In the genomic region with DNA sequence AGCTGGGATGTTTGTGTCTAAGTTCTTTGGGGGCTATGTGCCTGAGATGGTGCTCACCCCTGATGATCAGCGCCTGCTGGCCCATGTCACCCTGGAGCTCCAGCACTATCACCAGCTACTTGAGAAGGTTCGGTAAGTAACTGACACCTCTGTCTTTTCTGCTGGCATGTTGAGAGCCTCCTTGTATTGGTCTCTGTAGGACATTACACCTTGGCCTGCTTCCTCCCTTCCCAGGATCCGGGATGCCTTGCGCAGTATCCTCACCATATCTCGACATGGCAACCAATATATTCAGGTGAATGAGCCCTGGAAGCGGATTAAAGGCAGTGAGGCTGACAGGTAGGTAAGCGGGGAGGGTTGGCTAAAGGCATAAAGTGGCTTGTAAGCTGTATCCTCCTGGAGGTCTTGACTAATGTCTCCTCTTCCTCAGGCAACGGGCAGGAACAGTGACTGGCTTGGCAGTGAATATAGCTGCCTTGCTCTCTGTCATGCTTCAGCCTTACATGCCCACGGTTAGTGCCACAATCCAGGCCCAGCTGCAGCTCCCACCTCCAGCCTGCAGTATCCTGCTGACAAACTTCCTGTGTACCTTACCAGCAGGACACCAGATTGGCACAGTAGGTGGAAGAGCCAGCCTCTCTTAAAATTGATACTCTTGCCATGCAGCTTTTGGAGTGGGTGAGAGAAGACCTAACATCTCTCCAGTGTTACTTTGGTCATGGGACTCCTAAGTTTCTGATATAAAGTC, we compare ENCODE assay signal across 20 cellular contexts. TPM values are rescaled to one million over a fixed set of nuclear protein-coding genes. Genes with fewer than 3 reads are reported as not detected.
A peak's percentile ranks its signal among the peaks of the same experiment; 100 is the strongest.
DNase-seq lines count a peak whose midpoint lies in the region; ATAC-seq and TF ChIP-seq lines count a peak whose summit lies in the region.
"Had no signal": no experiment of that assay in that cellular context is flagged by ENCODE, and none has a peak within 500 bp of the region (broad histone marks: within the 10 kb centered on the region; RNA-seq: fewer than 3 reads in every experiment).

No MANE protein-coding gene starts in this region.

- H3K9me3 ChIP-seq in left ventricle myocardium inferior (replicated peaks) (no peaks in the 10 kb centered on the region), subcutaneous abdominal adipose tissue (ENCODE audit: control insufficient read depth in 5 of 5, low read length in 5 of 5) (no peaks in the 10 kb centered on the region), OCI-LY7 (ENCODE audit: low read length) (no peaks in the 10 kb centered on the region)
- H3K9me3 ChIP-seq: BE2C, esophagus squamous epithelium, upper lobe of left lung had no signal

- H3K36me3 ChIP-seq in left ventricle myocardium inferior (peaks cover 80% of the 10 kb centered on the region), subcutaneous abdominal adipose tissue (ENCODE audit: control insufficient read depth in 5 of 5, insufficient read depth in 5 of 5, low read length in 5 of 5) (peaks cover 19 to 78% (median 66%) of the 10 kb centered on the region in 5 donors), OCI-LY7 (ENCODE audit: insufficient read depth, low read length) (peaks cover 96% of the 10 kb centered on the region)

- TF ChIP-seq CTCF in left ventricle myocardium inferior (IDR thresholded peaks at IDR 0.05; ENCODE audit: borderline replicate concordance) (no peak), OCI-LY7 (conservative IDR thresholded peaks at IDR 0.05; ENCODE audit: low read length) (no peak)

- no peak overlapping the region for H3K4me2 ChIP-seq in OCI-LY7 (ENCODE audit: low read length)

- ATAC-seq in HG03108 (IDR thresholded peaks at IDR 0.05; ENCODE audit: unreplicated experiment) (no peak), GM21737 (IDR thresholded peaks at IDR 0.05; ENCODE audit: unreplicated experiment) (no peak)
- ATAC-seq: right cardiac atrium, Right ventricle myocardium inferior had no signal

- intact Hi-C loops in left ventricle myocardium inferior (cut with micrococcal nuclease) (no loop called here), cardiac septum (cut with DNase I) (no loop called here), OCI-LY7 (cut with micrococcal nuclease; ENCODE audit: unreplicated experiment) (no loop called here)

- H3K27me3 ChIP-seq in left ventricle myocardium inferior (ENCODE audit: low read depth) (no peaks in the 10 kb centered on the region), subcutaneous abdominal adipose tissue (ENCODE audit: control insufficient read depth in 5 of 5, insufficient read depth in 4 of 5, low read length in 5 of 5) (no peaks in the 10 kb centered on the region)
- H3K27me3 ChIP-seq: BE2C, esophagus squamous epithelium, upper lobe of left lung had no signal

- H3K27ac ChIP-seq in left ventricle myocardium inferior (replicated peaks) (peak overlapping the region; percentile 20), cingulate gyrus (ENCODE audit: low read depth, low read length) (peak overlapping the region; percentile 12), subcutaneous abdominal adipose tissue (ENCODE audit: low read depth, low read length) (peak overlapping the region; percentile 4), OCI-LY7 (ENCODE audit: low read depth, low read length, poor library complexity, severe bottlenecking) (no peak overlapping the region)
- H3K27ac ChIP-seq: upper lobe of left lung had no signal

- DNase-seq in left ventricle myocardium inferior (no peak), cardiac septum (ENCODE audit: low spot score) (no peak), NCI-H345 (lab: John Stamatoyannopoulos, UW) (peak; percentile 80), OCI-LY7 (ENCODE audit: low spot score) (no peak)
- DNase-seq: activated CD8-positive, alpha-beta memory T cell treated with anti-CD3 and anti-CD28 coated beads for 24 hours; activated naive CD4-positive, alpha-beta T cell treated with anti-CD3 and anti-CD28 coated beads, Interleukin-2, amount 10 ng/mL, durations not matched to agents 7 days and 5 days; BE2C; esophagus squamous epithelium; naive B cell; NCI-H1092 treated with DMSO at 0.1 percent for 48 hours; NCI-H748 treated with DMSO at 0.1 percent for 48 hours; stimulated activated CD4-positive, alpha-beta T cell treated with anti-CD3 and anti-CD28 coated beads, Interleukin-2, amount 100 ng/mL, for 48 hours; T-helper 9 cell; upper lobe of left lung had no signal

- H3K79me2 ChIP-seq in OCI-LY7 (ENCODE audit: insufficient read depth, low read depth, low read length): peaks cover 20% of the 10 kb centered on the region

- H3K4me3 ChIP-seq in left ventricle myocardium inferior (no peak overlapping the region), subcutaneous abdominal adipose tissue (ENCODE audit: low read depth in 1 of 5, low read length in 5 of 5) (no peak overlapping the region), OCI-LY7 (ENCODE audit: low read depth, low read length, poor library complexity, severe bottlenecking) (no peak overlapping the region)
- H3K4me3 ChIP-seq: esophagus squamous epithelium, upper lobe of left lung had no signal

- H3K4me1 ChIP-seq in left ventricle myocardium inferior: peaks cover 44% of the 10 kb centered on the region
- peaks cover 10 to 32% (median 30%) of the 10 kb centered on the region in 5 donors for H3K4me1 ChIP-seq in subcutaneous abdominal adipose tissue (ENCODE audit: control insufficient read depth in 5 of 5, insufficient read depth in 5 of 5, low read length in 5 of 5)
- H3K4me1 ChIP-seq in OCI-LY7 (ENCODE audit: insufficient read depth, low read length, poor library complexity, severe bottlenecking): peaks cover 15% of the 10 kb centered on the region

- no TSS peak for BruUV-seq in OCI-LY7 (replicated peaks; lab: Mats Ljungman, UMichigan)

- POLR2A ChIA-PET in OCI-LY7 (lab: Charles Lee): interaction anchor here (0.6 to 1.8 kb wide), 3 partner anchors 10 to 288 kb away, joined by 5 to 11 read pairs (median 6); no protein-coding TSS in a partner anchor

- H3K9me2 ChIP-seq in OCI-LY7 (ENCODE audit: insufficient read depth, low read length): no peaks in the 10 kb centered on the region

- CTCF ChIA-PET in OCI-LY7 (lab: Charles Lee; ENCODE audit: unreplicated experiment): no interaction called here

- peaks cover 10% of the 10 kb centered on the region for H4K20me1 ChIP-seq in OCI-LY7 (ENCODE audit: insufficient read depth, low read length)

- no peak overlapping the region for H2AFZ ChIP-seq in OCI-LY7 (ENCODE audit: low read length)

- no peak overlapping the region for H3K9ac ChIP-seq in subcutaneous abdominal adipose tissue (ENCODE audit: low read length in 5 of 5)

RNA-seq across cellular contexts. Expression of gene DDIT3, which starts 5.4 kb away (rescaled TPM):
- 20.4 TPM for total RNA-seq in left ventricle myocardium inferior
- 24.0 TPM for total RNA-seq in cardiac septum
- 42.7 and 43.7 TPM in 2 replicates for total RNA-seq in OCI-LY7 (2014; rRNA removed; shearing (Covaris generic))
- total RNA-seq in OCI-LY7 (2022): 32.3 and 34.5 TPM in 2 replicates

RNA-seq across cellular contexts. Expression of gene MBD6, which starts 7.7 kb away (rescaled TPM):
- total RNA-seq in left ventricle myocardium inferior: 33.1 TPM
- 39.9 TPM for total RNA-seq in cardiac septum
- 21.8 and 23.9 TPM in 2 replicates for total RNA-seq in OCI-LY7 (2014; rRNA removed; shearing (Covaris generic))
- 110 and 112 TPM in 2 replicates for total RNA-seq in OCI-LY7 (2022)

RNA-seq across cellular contexts. Expression of gene MARS1, which starts 27.0 kb away (rescaled TPM):
- total RNA-seq in left ventricle myocardium inferior: 73.1 TPM
- total RNA-seq in cardiac septum: 89.2 TPM
- total RNA-seq in OCI-LY7 (2014; rRNA removed; shearing (Covaris generic)): 262 and 272 TPM in 2 replicates
- total RNA-seq in OCI-LY7 (2022): 461 and 465 TPM in 2 replicates

RNA-seq across cellular contexts. Expression of gene DCTN2, which starts 32.1 kb away (rescaled TPM):
- total RNA-seq in left ventricle myocardium inferior: 87.8 TPM
- total RNA-seq in cardiac septum: 100 TPM
- total RNA-seq in OCI-LY7 (2014; rRNA removed; shearing (Covaris generic)): 61.8 and 68.4 TPM in 2 replicates
- 97.2 and 98.9 TPM in 2 replicates for total RNA-seq in OCI-LY7 (2022)

RNA-seq across cellular contexts. Expression of gene KIF5A, which starts 35.0 kb away (rescaled TPM):
- 0.08 TPM for total RNA-seq in left ventricle myocardium inferior
- total RNA-seq in cardiac septum: 0.22 TPM
- 0.09 and 0.10 TPM in 2 replicates for total RNA-seq in OCI-LY7 (2014; rRNA removed; shearing (Covaris generic))
- total RNA-seq in OCI-LY7 (2022): 1.2 and 1.6 TPM in 2 replicates
